Comparison of ENCODE assay signal across 10 cellular contexts in the genomic region with DNA sequence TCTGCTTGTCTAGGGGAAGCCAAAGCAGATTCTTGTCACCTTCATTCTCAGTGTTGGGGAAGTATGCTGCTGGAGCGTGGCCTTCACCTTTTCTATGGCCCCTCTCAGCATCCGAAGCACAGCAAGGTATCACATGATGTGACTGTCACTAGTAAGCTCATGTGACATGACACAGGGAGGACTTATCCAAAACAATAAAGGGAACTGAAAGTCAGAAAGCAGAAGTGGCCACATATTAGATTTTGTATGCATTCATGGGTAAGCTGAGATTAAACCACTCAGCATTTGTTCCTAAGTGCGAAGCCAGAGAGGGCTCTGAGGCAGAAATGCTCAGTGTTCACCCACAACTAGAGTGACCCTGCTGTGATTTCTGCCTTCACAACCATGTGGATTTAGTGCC.
DNase-seq lines count a peak whose midpoint lies in the region; ATAC-seq and TF ChIP-seq lines count a peak whose summit lies in the region.
"Had no signal": no experiment of that assay in that cellular context is flagged by ENCODE, and none has a peak within 500 bp of the region (broad histone marks: within the 10 kb centered on the region; RNA-seq: fewer than 3 reads in every experiment).

No MANE protein-coding gene starts in this region.

- H3K4me1 Mint-ChIP-seq in activated CD4-positive, alpha-beta memory T cell treated with anti-CD3 and anti-CD28 coated beads, Interleukin-2, amount 10 ng/mL, durations not matched to agents 7 days and 5 days, result no peaks in the 10 kb centered on the region

- intact Hi-C loops in right lobe of liver (cut with DNase I), result no loop called here

- H3K36me3 ChIP-seq in right lobe of liver, result no peaks in the 10 kb centered on the region

- H3K27ac Mint-ChIP-seq in activated CD4-positive, alpha-beta memory T cell treated with anti-CD3 and anti-CD28 coated beads, Interleukin-2, amount 10 ng/mL, durations not matched to agents 7 days and 5 days, result no peak overlapping the region

- no peaks in the 10 kb centered on the region for H3K4me1 ChIP-seq in right lobe of liver
- H3K4me1 ChIP-seq: parathyroid adenoma had no signal

- H3K9me3 ChIP-seq in right lobe of liver, result no peaks in the 10 kb centered on the region

- H3K36me3 Mint-ChIP-seq in activated CD4-positive, alpha-beta memory T cell treated with anti-CD3 and anti-CD28 coated beads, Interleukin-2, amount 10 ng/mL, durations not matched to agents 7 days and 5 days (ENCODE audit: low read depth), result no peaks in the 10 kb centered on the region

- TF ChIP-seq POLR2A in right lobe of liver (IDR thresholded peaks at IDR 0.05), result no peak

- DNase-seq in right lobe of liver (no peak), D341Med (ENCODE audit: low spot score) (no peak), SK-N-DZ (ENCODE audit: low spot score) (no peak), NCI-H2227 (lab: John Stamatoyannopoulos, UW; ENCODE audit: unreplicated experiment) (no peak)
- no peak for DNase-seq in activated CD4-positive, alpha-beta memory T cell treated with anti-CD3 and anti-CD28 coated beads, Interleukin-2, amount 10 ng/mL, durations not matched to agents 7 days and 5 days

- peak; percentile 100 for ATAC-seq in GM18861 (IDR thresholded peaks at IDR 0.05; ENCODE audit: unreplicated experiment)
- ATAC-seq in GM21737 (IDR thresholded peaks at IDR 0.05; ENCODE audit: unreplicated experiment), result peak; percentile 96
- ATAC-seq in HG03520 (IDR thresholded peaks at IDR 0.05; ENCODE audit: unreplicated experiment), result peak; percentile 99
- peak; percentile 41 to 76 (median 60) for ATAC-seq in right lobe of liver

- no peak overlapping the region for H3K27ac ChIP-seq in right lobe of liver
- H3K27ac ChIP-seq: parathyroid adenoma, VCaP had no signal

- H3K9me3 Mint-ChIP-seq in activated CD4-positive, alpha-beta memory T cell treated with anti-CD3 and anti-CD28 coated beads, Interleukin-2, amount 10 ng/mL, durations not matched to agents 7 days and 5 days, result no peaks in the 10 kb centered on the region

- CTCF ChIA-PET in activated CD4-positive, alpha-beta memory T cell treated with anti-CD3 and anti-CD28 coated beads, Interleukin-2, amount 10 ng/mL, durations not matched to agents 7 days and 5 days (lab: Charles Lee), result no interaction called here

- WGBS in right lobe of liver (ENCODE audit: insufficient coverage, low coverage, low lambda C conversion rate, missing lambda C conversion rate), result 39% methylated on average over 3 of the region's 3 CpGs

- POLR2A ChIA-PET in activated CD4-positive, alpha-beta memory T cell treated with anti-CD3 and anti-CD28 coated beads, Interleukin-2, amount 10 ng/mL, durations not matched to agents 7 days and 5 days (lab: Charles Lee), result no interaction called here

- no peak for TF ChIP-seq CTCF in right lobe of liver (IDR thresholded peaks at IDR 0.05)

- no peak overlapping the region for H3K4me3 ChIP-seq in right lobe of liver

- no peak overlapping the region for H3K4me3 Mint-ChIP-seq in activated CD4-positive, alpha-beta memory T cell treated with anti-CD3 and anti-CD28 coated beads, Interleukin-2, amount 10 ng/mL, durations not matched to agents 7 days and 5 days

- H3K27me3 ChIP-seq in right lobe of liver, result no peaks in the 10 kb centered on the region

- H3K27me3 Mint-ChIP-seq in activated CD4-positive, alpha-beta memory T cell treated with anti-CD3 and anti-CD28 coated beads, Interleukin-2, amount 10 ng/mL, durations not matched to agents 7 days and 5 days, result no peaks in the 10 kb centered on the region
